ENCODE assay signal across 1 cellular context in genomic region chr16:1345087-1345486, GRCh38.
TF ChIP-seq lines count a peak whose summit lies in the region.

No MANE protein-coding gene starts in this region.

TF ChIP-seq in K562, 482 proteins besides CTCF, POLR2A, EP300 and RAD21:
- TF ChIP-seq ZEB2 (IDR thresholded peaks at IDR 0.05): no peak
- TF ChIP-seq CBFA2T3 (IDR thresholded peaks at IDR 0.05): peak; percentile 14; the same call in 1 of the 2 replicates
